8 cellular contexts compared by ENCODE assay signal in genomic region chr1:26472330-26472900, GRCh38. TPM values are rescaled to one million over a fixed set of nuclear protein-coding genes. Genes with fewer than 3 reads are reported as not detected.
DNase-seq lines count a peak whose midpoint lies in the region; ATAC-seq and TF ChIP-seq lines count a peak whose summit lies in the region.

HMGN2 (plus strand) TSS chr1:26472440; CDS start chr1:26472613, 173 bp downstream.

- H2AFZ ChIP-seq in OCI-LY3 (ENCODE audit: low read depth, low read length), result no peak within 1 kb of the TSS

- peaks cover 20% of the 10 kb centered on the region for H3K79me2 ChIP-seq in OCI-LY3 (ENCODE audit: low read length)

- peak within 1 kb of the TSS; percentile 75 to 85 for H3K4me3 ChIP-seq in CD4-positive, alpha-beta memory T cell (ENCODE audit: low read length in 2 of 2)
- H3K4me3 ChIP-seq in OCI-LY3 (ENCODE audit: low read length), result peak within 1 kb of the TSS; percentile 94

- CTCF ChIA-PET in CD4-positive, alpha-beta memory T cell (lab: Charles Lee; ENCODE audit: partially characterized antibody), result interaction anchor here (0.8 to 2.3 kb wide), 4 partner anchors 11 to 55 kb away, joined by 3 to 7 read pairs (median 5); partner anchors contain the start of gene DHDDS

- peaks cover 33 to 62% (median 45%) of the 10 kb centered on the region in 4 donors for H3K4me1 Mint-ChIP-seq in CD4-positive, alpha-beta memory T cell

- peak within 1 kb of the TSS; percentile 96 for H3K27ac ChIP-seq in CD4-positive, alpha-beta memory T cell (ENCODE audit: low read depth, low read length)
- H3K27ac ChIP-seq in OCI-LY3 (ENCODE audit: low read length), result peak within 1 kb of the TSS; percentile 91

- H3K9ac ChIP-seq in OCI-LY3 (ENCODE audit: low read length), result peak within 1 kb of the TSS; percentile 98

- no peaks in the 10 kb centered on the region for H3K27me3 ChIP-seq in CD4-positive, alpha-beta memory T cell (ENCODE audit: insufficient read depth, low read length)
- H3K27me3 ChIP-seq in OCI-LY3 (ENCODE audit: low read depth, low read length), result no peaks in the 10 kb centered on the region

- no peaks in the 10 kb centered on the region for H3K27me3 Mint-ChIP-seq in CD4-positive, alpha-beta memory T cell

- peak; percentile 85 to 93 (median 87) for DNase-seq in CD4-positive, alpha-beta memory T cell
- DNase-seq in HS-27A (ENCODE audit: low read depth) (peak; percentile 80), epidermal melanocyte (ENCODE audit: insufficient read length, low spot score) (peak; percentile 58), middle frontal gyrus (ENCODE audit: extremely low spot score, low spot score) (peak; percentile 84)
- DNase-seq in activated CD8-positive, alpha-beta memory T cell treated with anti-CD3 and anti-CD28 coated beads, Interleukin-2, amount 50 U/mL, for 48 hours, result peak; percentile 93
- peak; percentile 78 to 79 for DNase-seq in stimulated activated CD8-positive, alpha-beta memory T cell treated with anti-CD3 and anti-CD28 coated beads, Interleukin-15, amount 100 ng/mL, for 48 hours (ENCODE audit: low read depth in 2 of 2)

- H4K20me1 ChIP-seq in OCI-LY3 (ENCODE audit: insufficient read depth, low read length), result peaks cover 19% of the 10 kb centered on the region

- H3K36me3 Mint-ChIP-seq in CD4-positive, alpha-beta memory T cell, result peaks cover 38 to 64% of the 10 kb centered on the region in 2 donors

- POLR2A ChIA-PET in CD4-positive, alpha-beta memory T cell (lab: Charles Lee; ENCODE audit: partially characterized antibody), result interaction anchor here (0.6 to 4.5 kb wide), 26 partner anchors 10 to 475 kb away, joined by 3 to 54 read pairs (median 6); partner anchors contain the start of genes CD52, CEP85, DHDDS and GPATCH3

- no peaks in the 10 kb centered on the region for H3K9me3 ChIP-seq in CD4-positive, alpha-beta memory T cell (ENCODE audit: control insufficient read depth in 1 of 2, low read length in 2 of 2)
- H3K9me3 ChIP-seq in OCI-LY3 (ENCODE audit: insufficient read depth, low read length), result no peaks in the 10 kb centered on the region

- peak; percentile 37 for ATAC-seq in GM19467 (IDR thresholded peaks at IDR 0.05; ENCODE audit: unreplicated experiment)

- peak within 1 kb of the TSS; percentile 97 to 100 (median 98) for H3K27ac Mint-ChIP-seq in CD4-positive, alpha-beta memory T cell

- peak within 1 kb of the TSS; percentile 92 to 99 (median 97) for H3K4me3 Mint-ChIP-seq in CD4-positive, alpha-beta memory T cell

- H3K36me3 ChIP-seq in CD4-positive, alpha-beta memory T cell (ENCODE audit: insufficient read depth, low read length), result peaks cover 44% of the 10 kb centered on the region
- H3K36me3 ChIP-seq in OCI-LY3 (replicated peaks; ENCODE audit: low read depth, low read length), result peaks cover 42% of the 10 kb centered on the region

- intact Hi-C loops in CD4-positive, alpha-beta memory T cell (cut with micrococcal nuclease), result loop anchor here (1.0 to 10.0 kb wide), 4 partner anchors 72 to 1038 kb away; partner anchors contain the start of genes MACO1 and PDIK1L

- no peaks in the 10 kb centered on the region for H3K9me3 Mint-ChIP-seq in CD4-positive, alpha-beta memory T cell

- peak within 1 kb of the TSS; percentile 93 for H3K4me2 ChIP-seq in OCI-LY3 (ENCODE audit: low read length)

- peaks cover 46% of the 10 kb centered on the region for H3K4me1 ChIP-seq in CD4-positive, alpha-beta memory T cell (ENCODE audit: insufficient read depth, low read length)
- H3K4me1 ChIP-seq in OCI-LY3 (ENCODE audit: low read length), result peaks cover 16% of the 10 kb centered on the region

- no peak for TF ChIP-seq CTCF in OCI-LY3 (IDR thresholded peaks at IDR 0.05; ENCODE audit: low read depth, low read length)

RNA-seq across cellular contexts. Expression of gene HMGN2, which starts in this region (rescaled TPM):
- 100 to 1,000 TPM; 341 to 361 TPM for total RNA-seq in CD4-positive, alpha-beta memory T cell
- polyA plus RNA-seq in CD4-positive, alpha-beta memory T cell, result 100 to 1,000 TPM; 566 to 681 TPM

Comparison
In these comparisons a context has a peak if more than half of its experiments do, and no peak if none do; other contexts are left out.
1. Peak in every context shown above with its lines: DNase-seq, ATAC-seq, H3K4me3 ChIP-seq and H3K27ac ChIP-seq.